8 cellular contexts compared by ENCODE assay signal in the genomic region with DNA sequence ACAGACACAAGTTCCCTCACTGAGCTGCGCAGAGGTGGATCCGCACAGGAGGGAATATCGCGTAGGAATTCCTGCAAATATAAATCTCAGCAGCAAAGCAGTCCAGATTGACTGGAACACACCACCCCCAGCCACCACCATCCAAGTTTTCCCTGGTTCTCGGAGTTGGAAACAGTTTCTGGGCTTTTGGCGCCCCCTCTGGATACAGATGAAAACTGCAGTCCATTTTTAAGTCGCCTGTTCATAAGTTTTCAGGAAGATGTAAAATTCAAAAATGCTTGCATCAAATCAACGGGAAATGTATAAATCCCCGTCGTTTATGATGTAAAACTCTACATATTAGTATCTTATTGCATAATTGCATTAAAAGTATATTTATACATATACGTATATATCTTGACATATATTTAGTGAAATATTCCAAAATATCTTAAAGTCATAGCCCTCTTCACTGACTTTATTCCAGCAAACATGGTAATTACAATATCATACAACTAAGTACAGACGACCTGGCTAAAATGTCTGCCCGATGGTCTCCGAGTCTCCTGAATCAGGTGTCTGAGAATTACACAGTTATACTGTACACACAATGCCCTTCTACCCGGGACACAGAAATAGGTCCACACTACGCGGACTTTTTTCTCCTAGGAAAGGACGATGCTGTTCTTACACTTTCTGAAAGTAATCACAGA. TPM values are rescaled to one million over a fixed set of nuclear protein-coding genes. Genes with fewer than 3 reads are reported as not detected.
DNase-seq lines count a peak whose midpoint lies in the region; ATAC-seq lines count a peak whose summit lies in the region.

No MANE protein-coding gene starts in this region.

- WGBS in mesodermal cell (ENCODE audit: insufficient coverage in 2 of 2), 2 experiments: 13 to 26% methylated on average over 7 to 11 of the region's 18 CpGs

- H3K4me3 ChIP-seq in mesodermal cell (ENCODE audit: extremely low read depth, insufficient read depth, low read length, poor library complexity, severe bottlenecking): peak overlapping the region; percentile 35

- H3K27ac Mint-ChIP-seq in activated CD4-positive, alpha-beta T cell treated with anti-CD3 and anti-CD28 coated beads, Interleukin-2, amount 10 ng/mL, durations not matched to agents 24 days and 14 days: peak overlapping the region; percentile 58

- H3K4me1 Mint-ChIP-seq in activated CD4-positive, alpha-beta T cell treated with anti-CD3 and anti-CD28 coated beads, Interleukin-2, amount 10 ng/mL, durations not matched to agents 24 days and 14 days: peaks cover 6% of the 10 kb centered on the region

- no peak for ATAC-seq in HG03280 (IDR thresholded peaks at IDR 0.05; ENCODE audit: unreplicated experiment)
- ATAC-seq in GM19452 (IDR thresholded peaks at IDR 0.05; ENCODE audit: unreplicated experiment): no peak

- no peaks in the 10 kb centered on the region for H3K9me3 Mint-ChIP-seq in activated CD4-positive, alpha-beta T cell treated with anti-CD3 and anti-CD28 coated beads, Interleukin-2, amount 10 ng/mL, durations not matched to agents 24 days and 14 days

- H3K4me1 ChIP-seq in mesodermal cell (ENCODE audit: control insufficient read depth, insufficient read depth, low read length, poor library complexity, severe bottlenecking): peaks cover 6% of the 10 kb centered on the region

- DNase-seq in activated CD4-positive, alpha-beta T cell treated with anti-CD3 and anti-CD28 coated beads, Interleukin-2, amount 10 ng/mL, durations not matched to agents 24 days and 14 days: peak; percentile 76
- no peak for DNase-seq in activated CD4-positive, alpha-beta T cell treated with anti-CD3 and anti-CD28 coated beads for 4 hours
- peak; percentile 80 for DNase-seq in LHCN-M2 (ENCODE audit: low read depth)
- DNase-seq in SKM-1 treated with dmso at 0.1 percent for 144 hours (lab: John Stamatoyannopoulos, UW; ENCODE audit: unreplicated experiment): peak; percentile 13
- peak; percentile 77 for DNase-seq in epidermal melanocyte (ENCODE audit: insufficient read length, low spot score)

- peaks cover 70% of the 10 kb centered on the region for H3K27me3 Mint-ChIP-seq in activated CD4-positive, alpha-beta T cell treated with anti-CD3 and anti-CD28 coated beads, Interleukin-2, amount 10 ng/mL, durations not matched to agents 24 days and 14 days

- no peaks in the 10 kb centered on the region for H3K9me3 ChIP-seq in mesodermal cell (ENCODE audit: control insufficient read depth, low read length)

- H3K27ac ChIP-seq in mesodermal cell (ENCODE audit: low read depth, low read length, severe bottlenecking): no peak overlapping the region

- peaks cover 10% of the 10 kb centered on the region for H3K36me3 ChIP-seq in mesodermal cell (ENCODE audit: control insufficient read depth, insufficient read depth, low read length)

- intact Hi-C loops in activated CD4-positive, alpha-beta T cell treated with anti-CD3 and anti-CD28 coated beads, Interleukin-2, amount 10 ng/mL, durations not matched to agents 24 days and 14 days (cut with micrococcal nuclease): loop anchor here (5.0 kb wide), 1 partner anchor 1481 kb away; no protein-coding TSS in a partner anchor

- H3K4me3 Mint-ChIP-seq in activated CD4-positive, alpha-beta T cell treated with anti-CD3 and anti-CD28 coated beads, Interleukin-2, amount 10 ng/mL, durations not matched to agents 24 days and 14 days: no peak overlapping the region

- H3K36me3 Mint-ChIP-seq in activated CD4-positive, alpha-beta T cell treated with anti-CD3 and anti-CD28 coated beads, Interleukin-2, amount 10 ng/mL, durations not matched to agents 24 days and 14 days (ENCODE audit: low read depth): peaks cover 5% of the 10 kb centered on the region

RNA-seq across cellular contexts. Expression of a gene that starts 2.1 kb away (rescaled TPM):
- total RNA-seq in activated CD4-positive, alpha-beta T cell treated with anti-CD3 and anti-CD28 coated beads, Interleukin-2, amount 10 ng/mL, durations not matched to agents 24 days and 14 days: not detected in 2 replicates
- total RNA-seq in LHCN-M2 (2014; rRNA removed): 8.0 and 11.3 TPM in 2 replicates
- polyA plus RNA-seq in LHCN-M2 (2012): 1.4 TPM
- 55.4 TPM for polyA plus RNA-seq in mesodermal cell (2013, experiment 1 of 2)
- polyA plus RNA-seq in mesodermal cell (2013, experiment 2 of 2): 37.4 TPM

Comparison
In these comparisons a context has a peak if more than half of its experiments do, and no peak if none do; other contexts are left out.
1. DNase-seq: peak in activated CD4-positive, alpha-beta T cell treated with anti-CD3 and anti-CD28 coated beads, Interleukin-2, amount 10 ng/mL, durations not matched to agents 24 days and 14 days (single experiment), LHCN-M2 (single experiment), SKM-1 treated with dmso at 0.1 percent for 144 hours (single experiment) and epidermal melanocyte (single experiment); none in activated CD4-positive, alpha-beta T cell treated with anti-CD3 and anti-CD28 coated beads for 4 hours (0 of 2).